24 cellular contexts compared by ENCODE assay signal in the genomic region with DNA sequence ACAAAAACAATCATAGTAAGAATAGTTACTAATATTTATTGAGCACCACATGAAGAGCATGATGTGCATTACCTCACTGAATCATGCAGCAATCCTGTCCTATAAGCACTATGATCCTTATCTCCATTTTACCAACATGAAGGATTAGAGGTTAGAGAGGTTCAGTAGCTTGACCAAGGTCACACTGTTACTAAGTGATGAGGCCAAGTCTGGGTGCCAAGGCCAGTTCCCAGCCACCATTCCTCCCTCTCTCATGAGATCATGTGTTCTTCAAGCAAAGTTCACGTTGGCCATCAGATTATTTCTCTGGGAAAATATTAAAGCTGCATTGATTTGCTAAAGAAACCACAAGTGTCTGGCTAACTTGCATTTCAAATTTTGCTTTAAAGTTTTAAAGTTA. TPM values are rescaled to one million over a fixed set of nuclear protein-coding genes. Genes with fewer than 3 reads are reported as not detected.
"Had no signal": no experiment of that assay in that cellular context is flagged by ENCODE, and none has a peak within 500 bp of the region (broad histone marks: within the 10 kb centered on the region; RNA-seq: fewer than 3 reads in every experiment).

No MANE protein-coding gene starts in this region.

- H3K4me3 ChIP-seq: left lung, lower lobe of right lung, psoas muscle, right atrium auricular region, skin epidermis, suprapubic skin, thoracic aorta, tibial nerve, uterus had no signal

- ATAC-seq: lower lobe of right lung; naive thymus-derived CD8-positive, alpha-beta T cell; psoas muscle; sciatic nerve; stimulated activated naive B cell treated with anti-CD40 and anti-IgM and Interleukin-4, amounts not matched to agents 10 μg/mL and 1 μg/mL and 100 μg/mL, for 72 hours had no signal

- H3K4me1 ChIP-seq: left lung, lower lobe of right lung, parathyroid adenoma, psoas muscle, suprapubic skin, tibial nerve, uterus had no signal

- H3K27me3 ChIP-seq: left lung, right atrium auricular region, suprapubic skin, tibial nerve, uterus had no signal

- DNase-seq: head of caudate nucleus; hypothalamus; immature natural killer cell; islet precursor cell; left lung; lower lobe of right lung; mammary epithelial cell; mesenchymal stem cell; naive thymus-derived CD8-positive, alpha-beta T cell; nucleus accumbens; psoas muscle; stimulated activated CD4-positive, alpha-beta T cell treated with anti-CD3 and anti-CD28 coated beads, Interleukin-12 subunit alpha, Interleukin-12 subunit beta, amount 100 ng/mL, for 4 hours; stimulated activated CD4-positive, alpha-beta T cell treated with anti-CD3 and anti-CD28 coated beads, Interleukin-15, amount 100 ng/mL, for 24 hours; stimulated activated CD4-positive, alpha-beta T cell treated with anti-CD3 and anti-CD28 coated beads, Interleukin-2, amount 100 ng/mL, for 24 hours; stimulated activated CD4-positive, alpha-beta T cell treated with anti-CD3 and anti-CD28 coated beads, Interleukin-4, amount 100 ng/mL, for 1 hour; stimulated activated naive B cell treated with anti-CD40 and anti-IgM and Interleukin-4, amounts not matched to agents 10 μg/mL and 1 μg/mL and 100 μg/mL, for 72 hours; uterus had no signal

- H3K36me3 ChIP-seq: left lung, lower lobe of right lung, right atrium auricular region, suprapubic skin, thoracic aorta, tibial nerve, uterus had no signal

- H3K9me3 ChIP-seq: left lung, lower lobe of right lung, psoas muscle, right atrium auricular region, suprapubic skin, thoracic aorta, tibial nerve, uterus had no signal

- H3K27ac ChIP-seq: left lung, lower lobe of right lung, parathyroid adenoma, psoas muscle, right atrium auricular region, skin epidermis, suprapubic skin, thoracic aorta, tibial nerve, uterus had no signal

RNA-seq across cellular contexts. Expression of gene PDE8B, which starts 31.0 kb away (rescaled TPM):
- total RNA-seq: mammary epithelial cell had no signal
- polyA plus RNA-seq: mammary epithelial cell had no signal
